8 cellular contexts compared by ENCODE assay signal in the genomic region with DNA sequence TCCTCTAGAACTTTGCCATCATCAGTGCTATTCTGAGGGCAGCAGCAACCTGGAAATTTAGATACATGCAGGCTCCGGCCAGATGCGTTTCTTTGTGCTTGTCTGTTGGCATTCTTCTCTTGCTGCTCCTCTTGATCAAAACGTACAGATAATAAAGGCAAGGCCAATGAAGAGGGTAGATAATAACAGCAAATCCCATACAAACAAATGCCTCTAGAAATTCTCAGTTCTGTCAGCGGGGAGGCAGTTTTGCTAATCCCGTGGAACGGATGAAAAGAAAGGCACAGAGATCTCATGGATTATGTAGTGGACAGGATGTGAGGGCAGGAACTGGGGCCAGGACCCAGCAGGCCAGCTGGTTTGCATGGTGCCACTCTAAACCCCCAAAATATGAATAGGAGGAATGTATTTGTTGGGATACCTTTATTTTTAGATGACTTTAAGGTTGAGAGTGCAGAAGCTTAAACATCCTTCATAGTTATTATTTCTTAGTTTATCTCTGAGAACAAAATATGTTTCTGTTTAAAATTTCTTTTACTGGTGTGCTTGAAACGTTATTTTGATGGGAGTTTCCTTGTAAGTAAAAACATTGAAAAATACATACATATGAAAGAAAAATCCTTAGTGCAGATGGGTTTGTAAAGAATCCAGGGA. TPM values are rescaled to one million over a fixed set of nuclear protein-coding genes. Genes with fewer than 3 reads are reported as not detected.
DNase-seq lines count a peak whose midpoint lies in the region; TF ChIP-seq lines count a peak whose summit lies in the region.

No MANE protein-coding gene starts in this region.

- H3K4me1 Mint-ChIP-seq in CD8-positive, alpha-beta memory T cell: peaks cover 15 to 29% (median 29%) of the 10 kb centered on the region in 3 donors

- no peaks in the 10 kb centered on the region for H4K20me1 ChIP-seq in mammary epithelial cell (ENCODE audit: insufficient read depth, low read length)

- in situ Hi-C loops in mammary epithelial cell (cut with MboI; ENCODE audit: low sequenced_read_pairs in 2 of 2): loop anchor here in 1 of 2 donors (25.0 kb wide), 1 partner anchor 244 kb away; no protein-coding TSS in a partner anchor

- TF ChIP-seq POLR2A in NB4 (IDR thresholded peaks at IDR 0.05; ENCODE audit: extremely low read depth, insufficient read length) (no peak), vagina (IDR thresholded peaks at IDR 0.05) (no peak)

- H2AFZ ChIP-seq in mammary epithelial cell (ENCODE audit: low read depth, low read length): peak overlapping the region; percentile 65

- no peak overlapping the region for H3K27ac ChIP-seq in CD8-positive, alpha-beta memory T cell (ENCODE audit: low read depth, low read length)
- H3K27ac ChIP-seq in mammary epithelial cell (ENCODE audit: insufficient read depth, low read depth, low read length) (peak overlapping the region; percentile 91), vagina (peak overlapping the region; percentile 89)

- TSS peak; percentile 20 for BruUV-seq in mammary epithelial cell (replicated peaks; lab: Mats Ljungman, UMichigan)

- H3K9me3 Mint-ChIP-seq in CD8-positive, alpha-beta memory T cell: no peaks in the 10 kb centered on the region

- peak overlapping the region; percentile 90 for H3K4me2 ChIP-seq in mammary epithelial cell (ENCODE audit: insufficient read depth, low read depth, low read length)

- CTCF ChIA-PET in CD8-positive, alpha-beta memory T cell (lab: Charles Lee): no interaction called here
- CTCF ChIA-PET in mammary epithelial cell (lab: Charles Lee; ENCODE audit: low non-redundant PET): no interaction called here

- H3K4me1 ChIP-seq in CD8-positive, alpha-beta memory T cell (ENCODE audit: insufficient read depth, low read length): peaks cover 13% of the 10 kb centered on the region
- peaks cover 8% of the 10 kb centered on the region for H3K4me1 ChIP-seq in mammary epithelial cell (ENCODE audit: insufficient read depth, low read length)
- H3K4me1 ChIP-seq in vagina: peaks cover 49% of the 10 kb centered on the region

- H3K4me3 Mint-ChIP-seq in CD8-positive, alpha-beta memory T cell: peak overlapping the region; percentile 89 to 95 (median 92)

- peaks cover 0 to 14% (median 0%) of the 10 kb centered on the region in 3 donors for H3K36me3 Mint-ChIP-seq in CD8-positive, alpha-beta memory T cell

- peaks cover 15 to 22% of the 10 kb centered on the region in 2 donors for H3K27me3 Mint-ChIP-seq in CD8-positive, alpha-beta memory T cell

- no peaks in the 10 kb centered on the region for H3K9me3 ChIP-seq in CD8-positive, alpha-beta memory T cell (ENCODE audit: low read length)
- H3K9me3 ChIP-seq in mammary epithelial cell (replicated peaks; ENCODE audit: insufficient read depth, low read length) (no peaks in the 10 kb centered on the region), vagina (no peaks in the 10 kb centered on the region)

- TF ChIP-seq CTCF in NB4 (IDR thresholded peaks at IDR 0.05; ENCODE audit: low read depth, low read length) (no peak), mammary epithelial cell (conservative IDR thresholded peaks at IDR 0.05 in 1 of 2, IDR thresholded peaks at IDR 0.05 in 1 of 2; ENCODE audit: extremely low read depth in 1 of 2, insufficient read depth in 1 of 2, low read depth in 1 of 2, low read length in 2 of 2) (no peak), vagina (IDR thresholded peaks at IDR 0.05) (no peak)

- intact Hi-C loops in mammary epithelial cell (cut with micrococcal nuclease): loop anchor here (1.0 to 5.0 kb wide), 2 partner anchors 64 to 251 kb away; no protein-coding TSS in a partner anchor
- intact Hi-C loops in vagina (cut with DNase I): loop anchor here (10.0 kb wide), 2 partner anchors 161 to 251 kb away; no protein-coding TSS in a partner anchor

- 1% methylated on average over 7 of the region's 7 CpGs for WGBS in mammary epithelial cell (ENCODE audit: low coverage, missing lambda C conversion rate)

- peaks cover 83% of the 10 kb centered on the region for H3K79me2 ChIP-seq in mammary epithelial cell (ENCODE audit: insufficient read depth, low read length)

- POLR2A ChIA-PET in CD8-positive, alpha-beta memory T cell (lab: Charles Lee): no interaction called here

- peak overlapping the region in 2 of 8 donors; percentile 29 to 89 for H3K27ac Mint-ChIP-seq in CD8-positive, alpha-beta memory T cell

- peak overlapping the region; percentile 49 for H3K9ac ChIP-seq in mammary epithelial cell (ENCODE audit: insufficient read depth, low read length)

- H3K27me3 ChIP-seq in CD8-positive, alpha-beta memory T cell (ENCODE audit: insufficient read depth, low read length, poor library complexity, severe bottlenecking): no peaks in the 10 kb centered on the region
- H3K27me3 ChIP-seq in mammary epithelial cell (ENCODE audit: insufficient read depth, low read length) (no peaks in the 10 kb centered on the region), vagina (no peaks in the 10 kb centered on the region)

- dilution Hi-C loops in mammary epithelial cell (cut with HindIII; ENCODE audit: low sequenced_read_pairs): no loop called here

- H3K4me3 ChIP-seq in CD8-positive, alpha-beta memory T cell (ENCODE audit: low read length): no peak overlapping the region
- H3K4me3 ChIP-seq in NB4 (ENCODE audit: low read depth, low read length) (peak overlapping the region; percentile 76), mammary epithelial cell (replicated peaks in 1 of 3; ENCODE audit: insufficient read depth in 1 of 3, low read depth in 2 of 3, low read length in 3 of 3) (peak overlapping the region; percentile 70 to 88 (median 82)), vagina (peak overlapping the region; percentile 85 to 91)

- peak in 1 of 5 donors; percentile 5 for DNase-seq in CD8-positive, alpha-beta memory T cell
- peak; percentile 32 for DNase-seq in NB4 (ENCODE audit: low read depth)
- DNase-seq in mammary epithelial cell: peak; percentile 21
- peak; percentile 34 for DNase-seq in medulla oblongata (ENCODE audit: extremely low spot score)
- no peak for DNase-seq in vagina (ENCODE audit: extremely low spot score in 2 of 2)
- no peak for DNase-seq in NCI-H226
- DNase-seq in HuH-7.5 (ENCODE audit: low spot score): no peak
- no peak for DNase-seq in NCI-H2196 treated with DMSO at 0.1 percent for 48 hours (lab: John Stamatoyannopoulos, UW; ENCODE audit: unreplicated experiment)

- no peaks in the 10 kb centered on the region for H3K36me3 ChIP-seq in CD8-positive, alpha-beta memory T cell (ENCODE audit: insufficient read depth, low read length)
- no peaks in the 10 kb centered on the region for H3K36me3 ChIP-seq in mammary epithelial cell (ENCODE audit: insufficient read depth, low read length)
- H3K36me3 ChIP-seq in vagina: no peaks in the 10 kb centered on the region

RNA-seq across cellular contexts. Expression of gene ITSN1, which starts 1.5 kb away (rescaled TPM):
- total RNA-seq in CD8-positive, alpha-beta memory T cell: 1 to 10 TPM; 4.9 to 5.5 TPM
- 2.7 TPM for polyA plus RNA-seq in CD8-positive, alpha-beta memory T cell
- total RNA-seq in mammary epithelial cell (10 to 100 TPM; 18.7 to 34.0 TPM), vagina (46.9 TPM)
- polyA plus RNA-seq in mammary epithelial cell: 37.3 TPM
- polyA minus RNA-seq in mammary epithelial cell: 32.1 TPM

RNA-seq across cellular contexts. Expression of gene CRYZL1, which starts 2.2 kb away (rescaled TPM):
- total RNA-seq in CD8-positive, alpha-beta memory T cell: 10 to 100 TPM; 30.6 to 31.1 TPM
- 34.9 TPM for polyA plus RNA-seq in CD8-positive, alpha-beta memory T cell
- total RNA-seq in mammary epithelial cell (10 to 100 TPM; 21.0 to 21.4 TPM), vagina (56.2 TPM)
- 21.5 TPM for polyA plus RNA-seq in mammary epithelial cell
- polyA minus RNA-seq in mammary epithelial cell: 8.9 TPM

RNA-seq across cellular contexts. Expression of gene DONSON, which starts 55.3 kb away (rescaled TPM):
- 10 to 100 TPM; 38.0 to 41.0 TPM for total RNA-seq in CD8-positive, alpha-beta memory T cell
- 3.3 TPM for polyA plus RNA-seq in CD8-positive, alpha-beta memory T cell
- total RNA-seq in mammary epithelial cell (10 to 100 TPM in 1 of 2 donors, 1 to 10 TPM in 1; 8.0 to 22.9 TPM), vagina (10.3 TPM)
- 25.7 TPM for polyA plus RNA-seq in mammary epithelial cell
- 37.2 TPM for polyA minus RNA-seq in mammary epithelial cell

Comparison
In these comparisons a context has a peak if more than half of its experiments do, and no peak if none do; other contexts are left out.
1. DNase-seq: peak in NB4 (single experiment), mammary epithelial cell (single experiment) and medulla oblongata (single experiment); none in vagina (0 of 2), NCI-H226 (single experiment), HuH-7.5 (single experiment) and NCI-H2196 treated with DMSO at 0.1 percent for 48 hours (single experiment).